Comparison of ENCODE assay signal across 25 cellular contexts in genomic region chr14:99321236-99321925, GRCh38. TPM values are rescaled to one million over a fixed set of nuclear protein-coding genes. Genes with fewer than 3 reads are reported as not detected.
DNase-seq lines count a peak whose midpoint lies in the region; ATAC-seq and TF ChIP-seq lines count a peak whose summit lies in the region.
"Had no signal": no experiment of that assay in that cellular context is flagged by ENCODE, and none has a peak within 500 bp of the region (broad histone marks: within the 10 kb centered on the region; RNA-seq: fewer than 3 reads in every experiment).

No MANE protein-coding gene starts in this region.

- POLR2A ChIA-PET in CD8-positive, alpha-beta memory T cell (lab: Charles Lee): no interaction called here

- CTCF ChIA-PET in CD8-positive, alpha-beta memory T cell (lab: Charles Lee): interaction anchor here (1.2 kb wide), 1 partner anchor 34 kb away, joined by 3 read pairs; no protein-coding TSS in a partner anchor

- no peaks in the 10 kb centered on the region for H3K36me3 ChIP-seq in CD8-positive, alpha-beta memory T cell (ENCODE audit: insufficient read depth, low read length)
- H3K36me3 ChIP-seq in H7 (replicated peaks; ENCODE audit: control insufficient read depth, insufficient read depth, low read length): no peaks in the 10 kb centered on the region
- no peaks in the 10 kb centered on the region for H3K36me3 ChIP-seq in neuronal stem cell (replicated peaks in 1 of 2; ENCODE audit: control insufficient read depth in 2 of 2, insufficient read depth in 2 of 2, low read length in 2 of 2)
- no peaks in the 10 kb centered on the region for H3K36me3 ChIP-seq in gastroesophageal sphincter
- H3K36me3 ChIP-seq: BLaER1 treated with 17β-estradiol and CSF1 and Interleukin-3, amounts not matched to agents 10 nM and 100 nM; left lung had no signal

- H3K36me3 Mint-ChIP-seq in CD8-positive, alpha-beta memory T cell: no peaks in the 10 kb centered on the region
- H3K36me3 Mint-ChIP-seq: activated CD4-positive, alpha-beta memory T cell treated with anti-CD3 and anti-CD28 coated beads for 36 hours; naive B cell had no signal

- no CpG with 5 or more reads among the region's 16 CpGs for WGBS in neuronal stem cell (ENCODE audit: extremely low coverage in 2 of 2, insufficient read length in 2 of 2, insufficient replicate concordance in 1 of 2), 2 donors
- 93 to 97% methylated on average over 9 to 13 of the region's 16 CpGs for WGBS in gastroesophageal sphincter (ENCODE audit: low coverage in 1 of 2), 2 donors

- ATAC-seq in gastroesophageal sphincter: no peak
- ATAC-seq: activated naive CD8-positive, alpha-beta T cell treated with anti-CD3 and anti-CD28 coated beads, Interleukin-2, amount 50 U/mL, for 24 hours had no signal

- H2AK5ac ChIP-seq in neuronal stem cell (ENCODE audit: low read depth, low read length): peak overlapping the region; percentile 91

- H3K18ac ChIP-seq in neuronal stem cell (ENCODE audit: low read length): peak overlapping the region; percentile 83

- H2BK15ac ChIP-seq in neuronal stem cell (ENCODE audit: low read length): no peak overlapping the region

- H3K9ac ChIP-seq in neuronal stem cell (ENCODE audit: low read depth, low read length, poor library complexity): no peak overlapping the region
- H3K9ac ChIP-seq: BLaER1 treated with 17β-estradiol and CSF1 and Interleukin-3, amounts not matched to agents 10 nM and 100 nM had no signal

- peak overlapping the region; percentile 72 for H2BK120ac ChIP-seq in neuronal stem cell (ENCODE audit: low read depth, low read length)

- peak overlapping the region; percentile 89 for H2BK12ac ChIP-seq in neuronal stem cell (ENCODE audit: low read length)

- no peak overlapping the region for H2AFZ ChIP-seq in neuronal stem cell (ENCODE audit: low read length)

- H3K4ac ChIP-seq in neuronal stem cell (ENCODE audit: low read length): no peak overlapping the region

- H3K23ac ChIP-seq in neuronal stem cell (ENCODE audit: low read depth, low read length, poor library complexity): peak overlapping the region; percentile 61

- H2BK5ac ChIP-seq in neuronal stem cell (ENCODE audit: low read length): no peak overlapping the region

- H3K79me1 ChIP-seq in neuronal stem cell (ENCODE audit: low read depth, low read length): no peaks in the 10 kb centered on the region

- no peak overlapping the region for H3K4me3 ChIP-seq in CD8-positive, alpha-beta memory T cell (ENCODE audit: low read length)
- no peak overlapping the region for H3K4me3 ChIP-seq in H7 (ENCODE audit: insufficient read depth, low read depth, low read length)
- H3K4me3 ChIP-seq in coronary artery: no peak overlapping the region
- H3K4me3 ChIP-seq in neuronal stem cell (ENCODE audit: low read length in 2 of 2): peak overlapping the region in 1 of 2 donors; percentile 70
- H3K4me3 ChIP-seq in gastroesophageal sphincter: no peak overlapping the region
- H3K4me3 ChIP-seq: BLaER1 treated with 17β-estradiol and CSF1 and Interleukin-3, amounts not matched to agents 10 nM and 100 nM; left lung had no signal

- no peak for DNase-seq in CD8-positive, alpha-beta memory T cell
- DNase-seq in H7 (peak; percentile 28), coronary artery (ENCODE audit: low spot score) (peak; percentile 26), neuronal stem cell (ENCODE audit: low spot score) (no peak), ureter (ENCODE audit: low spot score) (no peak), NCI-H2196 (lab: John Stamatoyannopoulos, UW; ENCODE audit: unreplicated experiment) (no peak)
- DNase-seq: activated CD4-positive, alpha-beta memory T cell treated with anti-CD3 and anti-CD28 coated beads for 36 hours; activated CD4-positive, CD25-positive, alpha-beta regulatory T cell; activated gamma-delta T cell; activated naive CD8-positive, alpha-beta T cell treated with anti-CD3 and anti-CD28 coated beads, Interleukin-2, amount 50 U/mL, for 24 hours; Caco-2; GDM1; left lung; naive B cell; NCI-H1092; NCI-H187; NCI-H2171 treated with DMSO at 0.1 percent for 48 hours; NCI-H526 treated with DMSO at 0.1 percent for 48 hours; SHP77; stimulated activated naive CD8-positive, alpha-beta T cell treated with anti-CD3 and anti-CD28 coated beads, Interleukin-15, amount 100 ng/mL, for 72 hours; T-helper 9 cell had no signal

- H3K4me1 ChIP-seq in CD8-positive, alpha-beta memory T cell (ENCODE audit: insufficient read depth, low read length): no peaks in the 10 kb centered on the region
- H3K4me1 ChIP-seq in neuronal stem cell (ENCODE audit: control insufficient read depth in 2 of 2, insufficient read depth in 1 of 2, low read depth in 1 of 2, low read length in 2 of 2) (peaks cover 2 to 10% of the 10 kb centered on the region in 2 donors), gastroesophageal sphincter (no peaks in the 10 kb centered on the region)
- H3K4me1 ChIP-seq: BLaER1 treated with 17β-estradiol and CSF1 and Interleukin-3, amounts not matched to agents 10 nM and 100 nM; left lung had no signal

- H3K27me3 ChIP-seq in CD8-positive, alpha-beta memory T cell (ENCODE audit: insufficient read depth, low read length, poor library complexity, severe bottlenecking): no peaks in the 10 kb centered on the region
- H3K27me3 ChIP-seq in H7 (ENCODE audit: control insufficient read depth, insufficient read depth, low read length): no peaks in the 10 kb centered on the region
- peaks cover 0 to 3% (median 0%) of the 10 kb centered on the region in 3 experiments for H3K27me3 ChIP-seq in neuronal stem cell (ENCODE audit: control insufficient read depth in 3 of 3, insufficient read depth in 3 of 3, low read depth in 1 of 3, low read length in 3 of 3)
- H3K27me3 ChIP-seq in gastroesophageal sphincter: peaks cover 68% of the 10 kb centered on the region
- H3K27me3 ChIP-seq: BLaER1 treated with 17β-estradiol and CSF1 and Interleukin-3, amounts not matched to agents 10 nM and 100 nM had no signal

- peaks cover 12 to 20% (median 17%) of the 10 kb centered on the region in 3 donors for H3K4me1 Mint-ChIP-seq in CD8-positive, alpha-beta memory T cell
- H3K4me1 Mint-ChIP-seq: naive B cell had no signal

- no peak for TF ChIP-seq POLR2A in gastroesophageal sphincter (IDR thresholded peaks at IDR 0.05)

- no peak overlapping the region for H3K4me2 ChIP-seq in neuronal stem cell (ENCODE audit: insufficient read depth, low read length, poor library complexity, severe bottlenecking)
- H3K4me2 ChIP-seq: BLaER1 treated with 17β-estradiol and CSF1 and Interleukin-3, amounts not matched to agents 10 nM and 100 nM had no signal

- peak overlapping the region; percentile 89 for H4K8ac ChIP-seq in neuronal stem cell (ENCODE audit: low read depth, low read length)

- peaks cover 0 to 5% of the 10 kb centered on the region in 2 donors for H3K27me3 Mint-ChIP-seq in CD8-positive, alpha-beta memory T cell
- H3K27me3 Mint-ChIP-seq: activated CD4-positive, alpha-beta memory T cell treated with anti-CD3 and anti-CD28 coated beads for 36 hours; stimulated activated naive CD8-positive, alpha-beta T cell treated with anti-CD3 and anti-CD28 coated beads, Interleukin-15, amount 100 ng/mL, for 72 hours had no signal

- peak overlapping the region in 4 of 7 donors; percentile 26 to 37 (median 30) for H3K4me3 Mint-ChIP-seq in CD8-positive, alpha-beta memory T cell
- H3K4me3 Mint-ChIP-seq: activated CD4-positive, alpha-beta memory T cell treated with anti-CD3 and anti-CD28 coated beads for 36 hours; activated naive CD8-positive, alpha-beta T cell treated with anti-CD3 and anti-CD28 coated beads, Interleukin-2, amount 50 U/mL, for 24 hours; naive B cell; stimulated activated naive CD8-positive, alpha-beta T cell treated with anti-CD3 and anti-CD28 coated beads, Interleukin-15, amount 100 ng/mL, for 72 hours had no signal

- no peak overlapping the region for H3K14ac ChIP-seq in neuronal stem cell (ENCODE audit: low read length)

- TF ChIP-seq EP300 in gastroesophageal sphincter (IDR thresholded peaks at IDR 0.05): no peak

- H3K9me3 Mint-ChIP-seq in CD8-positive, alpha-beta memory T cell: no peaks in the 10 kb centered on the region
- H3K9me3 Mint-ChIP-seq: activated CD4-positive, alpha-beta memory T cell treated with anti-CD3 and anti-CD28 coated beads for 36 hours; activated naive CD8-positive, alpha-beta T cell treated with anti-CD3 and anti-CD28 coated beads, Interleukin-2, amount 50 U/mL, for 24 hours; stimulated activated naive CD8-positive, alpha-beta T cell treated with anti-CD3 and anti-CD28 coated beads, Interleukin-15, amount 100 ng/mL, for 72 hours had no signal

- H4K91ac ChIP-seq in neuronal stem cell (ENCODE audit: low read depth, low read length, poor library complexity): no peak overlapping the region

- peak overlapping the region in 4 of 8 donors; percentile 0 to 63 (median 22) for H3K27ac Mint-ChIP-seq in CD8-positive, alpha-beta memory T cell
- H3K27ac Mint-ChIP-seq: activated CD4-positive, alpha-beta memory T cell treated with anti-CD3 and anti-CD28 coated beads for 36 hours; activated naive CD8-positive, alpha-beta T cell treated with anti-CD3 and anti-CD28 coated beads, Interleukin-2, amount 50 U/mL, for 24 hours had no signal

- TF ChIP-seq CTCF in coronary artery (IDR thresholded peaks at IDR 0.05): no peak
- no peak for TF ChIP-seq CTCF in gastroesophageal sphincter (IDR thresholded peaks at IDR 0.05)

- H3K27ac ChIP-seq in CD8-positive, alpha-beta memory T cell (ENCODE audit: low read depth, low read length): no peak overlapping the region
- H3K27ac ChIP-seq in coronary artery (no peak overlapping the region), neuronal stem cell (replicated peaks; ENCODE audit: low read length) (no peak overlapping the region), gastroesophageal sphincter (no peak overlapping the region)
- H3K27ac ChIP-seq: BLaER1 treated with 17β-estradiol and CSF1 and Interleukin-3, amounts not matched to agents 10 nM and 100 nM; HL-60; left lung had no signal

- H3K9me3 ChIP-seq in CD8-positive, alpha-beta memory T cell (ENCODE audit: low read length): no peaks in the 10 kb centered on the region
- H3K9me3 ChIP-seq in neuronal stem cell (replicated peaks in 1 of 2; ENCODE audit: control insufficient read depth in 2 of 2, insufficient read depth in 1 of 2, low read depth in 1 of 2, low read length in 2 of 2) (no peaks in the 10 kb centered on the region), gastroesophageal sphincter (peaks cover 0 to 6% (median 0%) of the 10 kb centered on the region in 3 donors)
- H3K9me3 ChIP-seq: BLaER1 treated with 17β-estradiol and CSF1 and Interleukin-3, amounts not matched to agents 10 nM and 100 nM; Caco-2; left lung had no signal

RNA-seq across cellular contexts. Expression of gene BCL11B, which starts 49.4 kb away (rescaled TPM):
- 10 to 100 TPM; 42.0 to 42.5 TPM for total RNA-seq in CD8-positive, alpha-beta memory T cell
- 9.7 TPM for polyA plus RNA-seq in CD8-positive, alpha-beta memory T cell
- total RNA-seq in H7 (2014; rRNA removed; shearing (Covaris generic)): 5.7 and 6.1 TPM in 2 replicates
- 0.77 TPM for polyA plus RNA-seq in neuronal stem cell (2013, experiment 1 of 2)
- 0.90 TPM for polyA plus RNA-seq in neuronal stem cell (2013, experiment 2 of 2)
- total RNA-seq in gastroesophageal sphincter (1 to 10 TPM in 1 of 4 donors, under 1 TPM in 3; under 0.01 to 1.1 (median 0.39) TPM), ureter (8.4 TPM)
- polyA plus RNA-seq: AG04450 had no signal

Comparison
In these comparisons a context has a peak if more than half of its experiments do, and no peak if none do; other contexts are left out.
1. DNase-seq: peak in H7 (single experiment) and coronary artery (single experiment); none in CD8-positive, alpha-beta memory T cell (0 of 5), neuronal stem cell (single experiment), ureter (single experiment) and NCI-H2196 (single experiment).